ENCODE assay signal across 8 cellular contexts in the genomic region with DNA sequence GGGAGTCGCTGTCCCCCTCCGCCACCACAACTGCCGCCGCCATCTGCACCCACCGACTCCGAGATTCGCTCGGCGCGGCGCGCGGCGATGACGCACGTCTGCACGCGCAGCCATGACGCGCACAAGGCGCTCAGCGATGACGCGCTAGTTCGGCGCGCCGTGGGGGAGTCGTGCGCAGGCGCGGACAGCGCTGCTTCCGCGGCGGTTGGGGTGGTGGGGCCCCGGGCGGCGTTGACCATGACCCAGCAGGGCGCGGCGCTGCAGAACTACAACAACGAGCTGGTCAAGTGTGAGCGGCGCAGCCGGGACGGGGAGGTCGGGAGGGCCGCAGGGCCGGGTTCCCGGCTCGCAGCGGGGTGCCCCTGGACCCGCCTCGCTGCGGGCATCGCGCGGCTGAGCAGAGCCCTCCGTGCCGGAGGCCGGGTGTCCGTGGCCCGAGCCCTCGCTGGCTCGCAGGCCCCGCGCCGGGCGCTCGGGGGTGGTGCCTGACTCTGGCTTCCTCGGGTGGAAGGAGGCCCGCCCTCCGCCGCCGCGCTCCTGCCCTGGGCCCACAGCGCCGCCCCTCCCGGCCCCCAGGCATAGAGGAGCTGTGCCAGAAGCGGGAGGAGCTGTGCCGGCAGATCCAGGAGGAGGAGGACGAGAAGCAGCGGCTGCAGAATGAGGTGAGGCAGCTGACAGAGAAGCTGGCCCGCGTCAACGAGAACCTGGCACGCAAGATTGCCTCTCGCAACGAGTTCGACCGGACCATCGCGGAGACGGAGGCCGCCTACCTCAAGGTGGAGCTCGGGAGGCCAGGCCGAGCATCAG. TPM values are rescaled to one million over a fixed set of nuclear protein-coding genes. Genes with fewer than 3 reads are reported as not detected.
DNase-seq lines count a peak whose midpoint lies in the region; ATAC-seq and TF ChIP-seq lines count a peak whose summit lies in the region.

A gene with protein sequence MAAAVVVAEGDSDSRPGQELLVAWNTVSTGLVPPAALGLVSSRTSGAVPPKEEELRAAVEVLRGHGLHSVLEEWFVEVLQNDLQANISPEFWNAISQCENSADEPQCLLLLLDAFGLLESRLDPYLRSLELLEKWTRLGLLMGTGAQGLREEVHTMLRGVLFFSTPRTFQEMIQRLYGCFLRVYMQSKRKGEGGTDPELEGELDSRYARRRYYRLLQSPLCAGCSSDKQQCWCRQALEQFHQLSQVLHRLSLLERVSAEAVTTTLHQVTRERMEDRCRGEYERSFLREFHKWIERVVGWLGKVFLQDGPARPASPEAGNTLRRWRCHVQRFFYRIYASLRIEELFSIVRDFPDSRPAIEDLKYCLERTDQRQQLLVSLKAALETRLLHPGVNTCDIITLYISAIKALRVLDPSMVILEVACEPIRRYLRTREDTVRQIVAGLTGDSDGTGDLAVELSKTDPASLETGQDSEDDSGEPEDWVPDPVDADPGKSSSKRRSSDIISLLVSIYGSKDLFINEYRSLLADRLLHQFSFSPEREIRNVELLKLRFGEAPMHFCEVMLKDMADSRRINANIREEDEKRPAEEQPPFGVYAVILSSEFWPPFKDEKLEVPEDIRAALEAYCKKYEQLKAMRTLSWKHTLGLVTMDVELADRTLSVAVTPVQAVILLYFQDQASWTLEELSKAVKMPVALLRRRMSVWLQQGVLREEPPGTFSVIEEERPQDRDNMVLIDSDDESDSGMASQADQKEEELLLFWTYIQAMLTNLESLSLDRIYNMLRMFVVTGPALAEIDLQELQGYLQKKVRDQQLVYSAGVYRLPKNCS (minus strand): TSS at position 71 of the 807 bp plus-strand sequence. CDS start 28 bp downstream, at position 43.
A gene with protein sequence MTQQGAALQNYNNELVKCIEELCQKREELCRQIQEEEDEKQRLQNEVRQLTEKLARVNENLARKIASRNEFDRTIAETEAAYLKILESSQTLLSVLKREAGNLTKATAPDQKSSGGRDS (plus strand): TSS at position 187 of the 807 bp plus-strand sequence. CDS start 51 bp downstream, at position 238.

- H3K4me1 Mint-ChIP-seq in CD14-positive monocyte, result peaks cover 32% of the 10 kb centered on the region
- peaks cover 40% of the 10 kb centered on the region for H3K4me1 Mint-ChIP-seq in activated CD4-positive, alpha-beta memory T cell treated with anti-CD3 and anti-CD28 coated beads for 36 hours (ENCODE audit: low read depth)

- peaks cover 26 to 63% of the 10 kb centered on the region in 2 donors for H3K36me3 Mint-ChIP-seq in CD14-positive monocyte
- H3K36me3 Mint-ChIP-seq in activated CD4-positive, alpha-beta memory T cell treated with anti-CD3 and anti-CD28 coated beads for 36 hours, result peaks cover 17% of the 10 kb centered on the region

- DNase-seq in CD14-positive monocyte (ENCODE audit: low spot score) (peak; percentile 92), NCI-H82 (lab: John Stamatoyannopoulos, UW) (peak; percentile 93), lower lobe of right lung (peak; percentile 95)
- peak; percentile 95 for DNase-seq in activated CD4-positive, alpha-beta memory T cell treated with anti-CD3 and anti-CD28 coated beads for 36 hours
- peak; percentile 83 to 90 (median 88) for DNase-seq in stimulated activated CD4-positive, alpha-beta T cell treated with anti-CD3 and anti-CD28 coated beads, TNF-alpha, amount 100 ng/mL, for 24 hours (ENCODE audit: low read depth in 3 of 3)

- intact Hi-C loops in CD14-positive monocyte (cut with micrococcal nuclease) (loop anchor here (1.0 to 5.0 kb wide), 5 partner anchors 12 to 49 kb away; partner anchors contain the start of genes NDOR1 (in 1 of the 2), TMEM203 (in 1 of the 2) and TPRN (in 1 of the 2)), lower lobe of right lung (cut with DNase I) (no loop called here)
- intact Hi-C loops in activated CD4-positive, alpha-beta memory T cell treated with anti-CD3 and anti-CD28 coated beads for 36 hours (cut with micrococcal nuclease), result loop anchor here (1.0 kb wide), 5 partner anchors 12 to 59 kb away; partner anchors contain the start of genes NDOR1, TMEM203 and TPRN

- no peaks in the 10 kb centered on the region for H3K27me3 Mint-ChIP-seq in CD14-positive monocyte (ENCODE audit: low read depth in 3 of 3)
- no peaks in the 10 kb centered on the region for H3K27me3 Mint-ChIP-seq in activated CD4-positive, alpha-beta memory T cell treated with anti-CD3 and anti-CD28 coated beads for 36 hours

- H3K4me1 ChIP-seq in duodenal mucosa (ENCODE audit: control insufficient read depth in 1 of 2, insufficient read depth in 2 of 2, low read length in 2 of 2) (peaks cover 35 to 50% of the 10 kb centered on the region in 2 donors), lower lobe of right lung (peaks cover 51% of the 10 kb centered on the region)

- POLR2A ChIA-PET in activated CD4-positive, alpha-beta memory T cell treated with anti-CD3 and anti-CD28 coated beads for 36 hours (lab: Charles Lee), result interaction anchor here (0.5 to 2.9 kb wide), 16 partner anchors 9 to 382 kb away, joined by 3 to 18 read pairs (median 4); partner anchors contain the start of genes NDOR1, TMEM203, TPRN and TUBB4B

- TF ChIP-seq CTCF in CD14-positive monocyte (IDR thresholded peaks at IDR 0.05) (peak; percentile 42), lower lobe of right lung (IDR thresholded peaks at IDR 0.05) (no peak)

- H3K27ac ChIP-seq in duodenal mucosa (ENCODE audit: low read depth, low read length) (peak within 1 kb of the TSS; percentile 95), lower lobe of right lung (peak within 1 kb of the TSS; percentile 97)

- H3K4me3 ChIP-seq in duodenal mucosa (ENCODE audit: low read depth in 1 of 2, low read length in 2 of 2) (peak within 1 kb of the TSS; percentile 95 to 99), lower lobe of right lung (peak within 1 kb of the TSS; percentile 98)

- peak within 1 kb of the TSS; percentile 72 to 98 for H3K9ac ChIP-seq in duodenal mucosa (ENCODE audit: low read depth in 1 of 2, low read length in 2 of 2)

- H3K27me3 ChIP-seq in duodenal mucosa (ENCODE audit: control insufficient read depth in 1 of 2, insufficient read depth in 2 of 2, low read length in 2 of 2) (no peaks in the 10 kb centered on the region), lower lobe of right lung (ENCODE audit: low read depth) (no peaks in the 10 kb centered on the region)

- H3K4me3 Mint-ChIP-seq in CD14-positive monocyte, result peak within 1 kb of the TSS; percentile 88 to 97
- H3K4me3 Mint-ChIP-seq in activated CD4-positive, alpha-beta memory T cell treated with anti-CD3 and anti-CD28 coated beads for 36 hours, result peak within 1 kb of the TSS; percentile 97

- peak within 1 kb of the TSS; percentile 93 to 98 (median 96) for H3K27ac Mint-ChIP-seq in CD14-positive monocyte
- H3K27ac Mint-ChIP-seq in activated CD4-positive, alpha-beta memory T cell treated with anti-CD3 and anti-CD28 coated beads for 36 hours, result peak within 1 kb of the TSS; percentile 93

- H3K9me3 ChIP-seq in duodenal mucosa (ENCODE audit: control insufficient read depth in 1 of 2, low read length in 2 of 2) (no peaks in the 10 kb centered on the region), lower lobe of right lung (no peaks in the 10 kb centered on the region)

- CTCF ChIA-PET in activated CD4-positive, alpha-beta memory T cell treated with anti-CD3 and anti-CD28 coated beads for 36 hours (lab: Charles Lee), result interaction anchor here (0.8 to 3.4 kb wide), 20 partner anchors 10 to 154 kb away, joined by 3 to 14 read pairs (median 4); partner anchors contain the start of genes CYSRT1, DPP7, NDOR1 and NELFB

- peaks cover 0 to 2% (median 0%) of the 10 kb centered on the region in 7 donors for H3K9me3 Mint-ChIP-seq in CD14-positive monocyte
- H3K9me3 Mint-ChIP-seq in activated CD4-positive, alpha-beta memory T cell treated with anti-CD3 and anti-CD28 coated beads for 36 hours, result no peaks in the 10 kb centered on the region

- H3K36me3 ChIP-seq in duodenal mucosa (ENCODE audit: control insufficient read depth in 1 of 2, insufficient read depth in 2 of 2, low read length in 2 of 2), result peaks cover 23 to 66% of the 10 kb centered on the region in 2 donors
- peaks cover 55% of the 10 kb centered on the region for H3K36me3 ChIP-seq in lower lobe of right lung

- peak; percentile 79 for ATAC-seq in GM19328 (IDR thresholded peaks at IDR 0.05; ENCODE audit: unreplicated experiment)
- peak; percentile 76 for ATAC-seq in HG03520 (IDR thresholded peaks at IDR 0.05; ENCODE audit: unreplicated experiment)
- peak; percentile 94 to 95 for ATAC-seq in lower lobe of right lung

RNA-seq across cellular contexts. Expression of the first gene that starts in this region (rescaled TPM):
- polyA plus RNA-seq in CD14-positive monocyte, result 1 to 10 TPM; 1.9 to 2.0 TPM
- 10 to 100 TPM; 36.3 to 36.9 TPM for total RNA-seq in activated CD4-positive, alpha-beta memory T cell treated with anti-CD3 and anti-CD28 coated beads for 36 hours
- total RNA-seq in lower lobe of right lung, result 58.2 TPM

RNA-seq across cellular contexts. Expression of the second gene that starts in this region (rescaled TPM):
- polyA plus RNA-seq in CD14-positive monocyte, result 100 to 1,000 TPM in 1 of 2 donors, 10 to 100 TPM in 1; 98.3 to 118 TPM
- 10 to 100 TPM; 58.9 to 62.1 TPM for total RNA-seq in activated CD4-positive, alpha-beta memory T cell treated with anti-CD3 and anti-CD28 coated beads for 36 hours
- 57.6 TPM for total RNA-seq in lower lobe of right lung

Comparison
In these comparisons a context has a peak if more than half of its experiments do, and no peak if none do; other contexts are left out.
1. Peak in every context shown above with its lines: DNase-seq, ATAC-seq, H3K4me3 ChIP-seq and H3K27ac ChIP-seq.